In the genomic region with DNA sequence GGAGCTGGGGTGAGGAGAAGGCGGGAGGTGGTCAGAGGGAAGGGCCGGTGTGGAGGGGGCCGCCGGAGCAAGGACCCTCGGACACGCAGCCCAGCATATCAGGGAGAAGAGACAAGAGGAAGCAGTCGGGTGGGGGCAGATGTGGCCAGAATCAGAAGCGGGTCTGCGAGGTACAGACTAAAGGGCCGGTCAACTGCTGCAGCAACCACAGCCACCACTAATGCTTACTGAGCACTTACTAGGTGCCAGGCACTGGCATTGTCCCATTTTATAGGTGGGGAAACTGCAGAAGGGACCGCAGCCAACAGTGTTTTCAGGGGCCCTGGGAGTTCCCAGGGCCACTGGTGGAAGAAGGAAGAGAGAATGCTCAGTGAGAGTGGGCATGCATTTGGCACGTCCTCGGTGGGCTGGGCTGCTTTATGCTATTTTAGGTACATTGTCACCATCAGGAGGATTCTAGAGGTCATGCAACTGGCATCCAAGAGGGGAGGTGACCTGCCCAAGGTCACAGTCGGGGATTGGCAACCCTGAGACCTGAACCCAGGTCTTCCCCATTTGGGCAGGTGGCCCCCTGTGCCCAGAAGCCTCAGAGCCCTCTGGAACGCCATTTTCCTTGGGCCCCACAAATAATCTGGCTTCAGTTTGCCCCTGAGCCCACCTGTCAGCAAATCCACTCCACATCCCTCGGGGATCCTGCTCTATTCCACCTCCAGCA, we compare ENCODE assay signal across 9 cellular contexts. TPM values are rescaled to one million over a fixed set of nuclear protein-coding genes. Genes with fewer than 3 reads are reported as not detected.
A peak's percentile ranks its signal among the peaks of the same experiment; 100 is the strongest.
DNase-seq lines count a peak whose midpoint lies in the region; ATAC-seq and TF ChIP-seq lines count a peak whose summit lies in the region.
"Had no signal": no experiment of that assay in that cellular context is flagged by ENCODE, and none has a peak within 500 bp of the region (broad histone marks: within the 10 kb centered on the region; RNA-seq: fewer than 3 reads in every experiment).

No MANE protein-coding gene starts in this region.

- TF ChIP-seq POLR2A in gastrocnemius medialis (IDR thresholded peaks at IDR 0.05): no peak

- intact Hi-C loops in gastrocnemius medialis (cut with DNase I; ENCODE audit: low total_unique reads): loop anchor here (2.0 to 10.0 kb wide), 4 partner anchors 49 to 427 kb away; partner anchors contain the start of genes BNIP1 and ERGIC1

- H4K20me1 ChIP-seq in BLaER1 treated with 17β-estradiol and CSF1 and Interleukin-3, amounts not matched to agents 10 nM and 100 nM: no peaks in the 10 kb centered on the region
- no peaks in the 10 kb centered on the region for H4K20me1 ChIP-seq in OCI-LY3 (ENCODE audit: insufficient read depth, low read length)
- no peaks in the 10 kb centered on the region for H4K20me1 ChIP-seq in fibroblast of lung (ENCODE audit: control insufficient read depth, extremely low read depth, insufficient read depth, low read length)

- peak overlapping the region; percentile 36 to 68 (median 51) for H3K4me2 ChIP-seq in BLaER1 treated with 17β-estradiol and CSF1 and Interleukin-3, amounts not matched to agents 10 nM and 100 nM
- H3K4me2 ChIP-seq in OCI-LY3 (ENCODE audit: low read length) (peak overlapping the region; percentile 72), fibroblast of lung (ENCODE audit: extremely low read depth, insufficient read depth, low read length) (peak overlapping the region; percentile 23)

- H2AFZ ChIP-seq in OCI-LY3 (ENCODE audit: low read depth, low read length) (0 out of 2 replicates have a peak overlapping the region, but pooled peaks have one; percentile 44), fibroblast of lung (ENCODE audit: low read length) (no peak overlapping the region)

- DNase-seq in fibroblast of lung (ENCODE audit: low read depth in 2 of 2) (no peak), gastrocnemius medialis (no peak), C1 segment of cervical spinal cord (lab: John Stamatoyannopoulos, UW) (no peak), cerebellum (ENCODE audit: low spot score) (no peak)
- DNase-seq in effector CD8-positive, alpha-beta T cell (lab: John Stamatoyannopoulos, UW): no peak

- TF ChIP-seq CTCF in OCI-LY3 (IDR thresholded peaks at IDR 0.05; ENCODE audit: low read depth, low read length) (no peak), fibroblast of lung (conservative IDR thresholded peaks at IDR 0.05 in 1 of 2, IDR thresholded peaks at IDR 0.05 in 1 of 2; ENCODE audit: low read depth in 1 of 2, low read length in 2 of 2) (no peak), gastrocnemius medialis (IDR thresholded peaks at IDR 0.05 in 4 of 5, conservative IDR thresholded peaks at IDR 0.05 in 1 of 5) (no peak)

- peaks cover 38 to 61% (median 51%) of the 10 kb centered on the region in 10 experiments for H3K4me1 ChIP-seq in BLaER1 treated with 17β-estradiol and CSF1 and Interleukin-3, amounts not matched to agents 10 nM and 100 nM
- peaks cover 11% of the 10 kb centered on the region; the same call in 1 of the 2 replicates for H3K4me1 ChIP-seq in OCI-LY3 (ENCODE audit: low read length)
- H3K4me1 ChIP-seq in fibroblast of lung (ENCODE audit: control insufficient read depth, extremely low read depth, insufficient read depth, low read length): peaks cover 2% of the 10 kb centered on the region
- peaks cover 20 to 38% of the 10 kb centered on the region in 2 donors for H3K4me1 ChIP-seq in gastrocnemius medialis

- no peak for ATAC-seq in gastrocnemius medialis
- ATAC-seq in HG03469 (IDR thresholded peaks at IDR 0.05; ENCODE audit: unreplicated experiment): no peak

- H3K27me3 ChIP-seq in BLaER1 treated with 17β-estradiol and CSF1 and Interleukin-3, amounts not matched to agents 10 nM and 100 nM: no peaks in the 10 kb centered on the region
- H3K27me3 ChIP-seq in OCI-LY3 (ENCODE audit: low read depth, low read length) (peaks cover 21% of the 10 kb centered on the region), fibroblast of lung (ENCODE audit: control insufficient read depth, insufficient read depth, low read length) (no peaks in the 10 kb centered on the region), gastrocnemius medialis (no peaks in the 10 kb centered on the region)
- H3K27me3 ChIP-seq: pancreas had no signal

- H3K36me3 ChIP-seq in BLaER1 treated with 17β-estradiol and CSF1 and Interleukin-3, amounts not matched to agents 10 nM and 100 nM: no peaks in the 10 kb centered on the region
- no peaks in the 10 kb centered on the region for H3K36me3 ChIP-seq in OCI-LY3 (replicated peaks; ENCODE audit: low read depth, low read length)
- no peaks in the 10 kb centered on the region for H3K36me3 ChIP-seq in fibroblast of lung (ENCODE audit: control insufficient read depth, insufficient read depth, low read length)
- no peaks in the 10 kb centered on the region for H3K36me3 ChIP-seq in gastrocnemius medialis
- H3K36me3 ChIP-seq: pancreas had no signal

- peak overlapping the region in 8 of 11 experiments; percentile 23 to 62 (median 47); a peak in 10 of 22 replicates for H3K9ac ChIP-seq in BLaER1 treated with 17β-estradiol and CSF1 and Interleukin-3, amounts not matched to agents 10 nM and 100 nM
- H3K9ac ChIP-seq in OCI-LY3 (ENCODE audit: low read length) (no peak overlapping the region), fibroblast of lung (ENCODE audit: insufficient read depth, low read length) (peak overlapping the region; percentile 60)

- H3K4me3 ChIP-seq in BLaER1 treated with 17β-estradiol and CSF1 and Interleukin-3, amounts not matched to agents 10 nM and 100 nM: no peak overlapping the region
- H3K4me3 ChIP-seq in OCI-LY3 (ENCODE audit: low read length) (no peak overlapping the region), fibroblast of lung (replicated peaks in 1 of 4; ENCODE audit: control extremely low read depth in 1 of 4, insufficient read depth in 1 of 4, low read depth in 3 of 4, low read length in 4 of 4) (no peak overlapping the region), gastrocnemius medialis (peak overlapping the region in 1 of 4 donors; percentile 9)
- H3K4me3 ChIP-seq: pancreas had no signal

- H3K9me3 ChIP-seq in BLaER1 treated with 17β-estradiol and CSF1 and Interleukin-3, amounts not matched to agents 10 nM and 100 nM (replicated peaks in 1 of 11): no peaks in the 10 kb centered on the region
- H3K9me3 ChIP-seq in OCI-LY3 (ENCODE audit: insufficient read depth, low read length): no peaks in the 10 kb centered on the region
- no peaks in the 10 kb centered on the region for H3K9me3 ChIP-seq in fibroblast of lung (ENCODE audit: control insufficient read depth, insufficient read depth, low read depth, low read length)
- H3K9me3 ChIP-seq in gastrocnemius medialis: no peaks in the 10 kb centered on the region
- H3K9me3 ChIP-seq: pancreas had no signal

- H3K27ac ChIP-seq in BLaER1 treated with 17β-estradiol and CSF1 and Interleukin-3, amounts not matched to agents 10 nM and 100 nM: peak overlapping the region in 9 of 11 experiments; percentile 2 to 62 (median 39); a peak in 13 of 22 replicates
- H3K27ac ChIP-seq in OCI-LY3 (ENCODE audit: low read length): no peak overlapping the region
- H3K27ac ChIP-seq in fibroblast of lung (ENCODE audit: insufficient read depth, low read length): peak overlapping the region; percentile 69
- peak overlapping the region in 3 of 4 donors; percentile 67 to 80 (median 76) for H3K27ac ChIP-seq in gastrocnemius medialis
- H3K27ac ChIP-seq: pancreas had no signal

- no peaks in the 10 kb centered on the region for H3K79me2 ChIP-seq in OCI-LY3 (ENCODE audit: low read length)
- H3K79me2 ChIP-seq in fibroblast of lung (ENCODE audit: control insufficient read depth, insufficient read depth, low read length): no peaks in the 10 kb centered on the region

- in situ Hi-C loops in gastrocnemius medialis (cut with MboI; ENCODE audit: low sequenced_read_pairs in 4 of 4): loop anchor here (5.0 to 25.0 kb wide), 5 partner anchors 57 to 570 kb away; partner anchors contain the start of genes BNIP1 (in 1 of the 4) and DUSP1 (in 1 of the 4)

RNA-seq across cellular contexts. Expression of gene DUSP1, which starts 53.4 kb away (rescaled TPM):
- total RNA-seq in fibroblast of lung (56.5 and 148 TPM in 2 replicates), gastrocnemius medialis (1,000 to 10,000 TPM in 1 of 4 donors, 100 to 1,000 TPM in 3; 345 to 1,004 (median 793) TPM), cerebellum (36.9 TPM)
- polyA plus RNA-seq in fibroblast of lung: 121 and 291 TPM in 2 replicates
- polyA plus RNA-seq in fibroblast of lung (2012): 89.4 and 192 TPM in 2 replicates
- 200 and 307 TPM in 2 replicates for polyA minus RNA-seq in fibroblast of lung (ENCODE audit: low replicate concordance)
